In the genomic region with DNA sequence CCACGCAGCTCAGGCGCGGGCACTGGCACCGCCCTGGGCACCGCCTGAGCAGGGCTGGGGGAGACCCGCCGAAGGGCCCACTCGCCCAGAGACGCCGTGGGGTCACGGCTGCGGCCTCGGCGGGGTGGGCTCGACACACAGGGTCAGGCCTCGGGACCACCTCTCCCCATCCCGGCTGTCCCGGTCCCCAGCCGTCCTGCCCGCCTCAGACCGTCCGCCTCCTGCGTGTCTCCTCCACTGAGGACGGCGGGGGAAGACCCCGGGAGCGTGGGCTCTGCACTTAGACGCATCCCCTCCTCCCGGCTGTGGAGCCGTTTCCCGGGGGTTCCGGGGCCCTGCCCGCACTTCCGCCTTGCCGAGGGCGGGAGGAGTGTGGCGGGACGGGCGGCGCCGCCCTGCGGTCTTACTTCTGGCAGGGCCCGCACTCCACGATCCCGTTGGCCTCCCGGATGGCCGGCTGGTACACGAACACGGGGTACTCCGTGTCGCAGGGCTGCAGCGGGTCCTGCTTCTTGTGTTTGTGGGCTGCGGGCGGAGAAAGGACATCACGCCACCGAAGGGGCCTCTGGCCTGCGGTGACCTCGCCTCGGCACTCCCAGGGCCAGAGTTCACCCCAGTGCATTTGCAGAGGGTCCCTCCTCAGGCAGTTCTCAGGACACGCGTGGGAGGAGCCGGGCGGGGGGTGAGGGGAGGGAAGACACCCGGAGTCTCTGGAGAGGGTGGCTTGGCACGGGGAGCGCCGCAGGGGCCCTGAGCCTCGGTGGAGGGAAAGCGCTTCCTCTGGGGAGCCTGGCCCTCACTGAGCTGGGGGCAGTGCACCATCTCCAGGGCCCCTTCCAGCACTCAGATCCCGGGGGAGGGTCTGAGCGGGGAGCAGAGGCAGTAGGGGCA, we compare ENCODE assay signal across 8 cellular contexts. TPM values are rescaled to one million over a fixed set of nuclear protein-coding genes. Genes with fewer than 3 reads are reported as not detected.
DNase-seq lines count a peak whose midpoint lies in the region; ATAC-seq, FAIRE-seq and TF ChIP-seq lines count a peak whose summit lies in the region.

No MANE protein-coding gene starts in this region.

- H3K27ac ChIP-seq in right cardiac atrium (ENCODE audit: low read length), result peak overlapping the region; percentile 5
- H3K27ac ChIP-seq in SJCRH30, result no peak overlapping the region

- peak; percentile 33 for DNase-seq in GM19239 (ENCODE audit: insufficient read length, low spot score)
- peak; percentile 21 for DNase-seq in NCI-H774 (lab: John Stamatoyannopoulos, UW)
- DNase-seq in activated naive CD4-positive, alpha-beta T cell treated with Interleukin-2 at 50 U/mL for 16 hours, result peak; percentile 63
- peak; percentile 75 to 90 (median 89) for DNase-seq in right cardiac atrium
- DNase-seq in stimulated activated CD4-positive, alpha-beta T cell treated with anti-CD3 and anti-CD28 coated beads, Interleukin-1b, Interleukin-23, amount 100 ng/mL, for 24 hours (ENCODE audit: low read depth in 4 of 4, low spot score in 1 of 4), result peak in 3 of 4 experiments; percentile 39 to 52 (median 47)
- DNase-seq in SJCRH30, result no peak
- no peak for DNase-seq in NCI-H2171 (lab: John Stamatoyannopoulos, UW)
- no peak for DNase-seq in D721Med (ENCODE audit: insufficient read length, low spot score)

- intact Hi-C loops in right cardiac atrium (cut with DNase I), result loop anchor here in 1 of 4 donors (2.0 kb wide), 1 partner anchor 144 kb away; no protein-coding TSS in a partner anchor

- FAIRE-seq in GM19239 (lab: Jason Lieb, UNC), result peak; percentile 21
- FAIRE-seq in D721Med (lab: Jason Lieb, UNC), result no peak

- no peaks in the 10 kb centered on the region for H3K9me3 ChIP-seq in right cardiac atrium (ENCODE audit: control insufficient read depth, low read length)
- H3K9me3 ChIP-seq in SJCRH30 (replicated peaks), result no peaks in the 10 kb centered on the region

- H3K27me3 ChIP-seq in right cardiac atrium (ENCODE audit: control insufficient read depth, insufficient read depth), result no peaks in the 10 kb centered on the region
- H3K27me3 ChIP-seq in SJCRH30, result no peaks in the 10 kb centered on the region

- 35% methylated on average over 71 of the region's 71 CpGs for WGBS in right cardiac atrium

- H3K4me3 ChIP-seq in right cardiac atrium (ENCODE audit: low read length) (peak overlapping the region; percentile 33), SJCRH30 (no peak overlapping the region)

- ATAC-seq in right cardiac atrium, result peak; percentile 44 to 51

- no peak for TF ChIP-seq CTCF in D721Med (IDR thresholded peaks at IDR 0.05; ENCODE audit: insufficient read depth, missing control alignments)

- H3K4me1 ChIP-seq in right cardiac atrium (ENCODE audit: control insufficient read depth, insufficient read depth, low read length), result no peaks in the 10 kb centered on the region
- H3K4me1 ChIP-seq in SJCRH30, result peaks cover 10% of the 10 kb centered on the region; the same call in 1 of the 2 replicates

- no peaks in the 10 kb centered on the region for H3K36me3 ChIP-seq in SJCRH30

RNA-seq across cellular contexts. Expression of gene LRTM2, which starts 23.1 kb away (rescaled TPM):
- total RNA-seq in right cardiac atrium, result not detected
- not detected for polyA plus RNA-seq in right cardiac atrium
- total RNA-seq in SJCRH30 (2014; rRNA removed; shearing (Covaris generic)), result not detected in 2 replicates

Comparison
In these comparisons a context has a peak if more than half of its experiments do, and no peak if none do; other contexts are left out.
1. DNase-seq: peak in GM19239 (single experiment), NCI-H774 (single experiment), activated naive CD4-positive, alpha-beta T cell treated with Interleukin-2 at 50 U/mL for 16 hours (single experiment), right cardiac atrium (3 of 3) and stimulated activated CD4-positive, alpha-beta T cell treated with anti-CD3 and anti-CD28 coated beads, Interleukin-1b, Interleukin-23, amount 100 ng/mL, for 24 hours (3 of 4); none in SJCRH30 (0 of 2), NCI-H2171 (single experiment) and D721Med (single experiment).